ENCODE assay signal across 9 cellular contexts in genomic region chr3:10950476-10951294, GRCh38. TPM values are rescaled to one million over a fixed set of nuclear protein-coding genes. Genes with fewer than 3 reads are reported as not detected.
DNase-seq lines count a peak whose midpoint lies in the region; ATAC-seq and TF ChIP-seq lines count a peak whose summit lies in the region.
"Had no signal": no experiment of that assay in that cellular context is flagged by ENCODE, and none has a peak within 500 bp of the region (broad histone marks: within the 10 kb centered on the region; RNA-seq: fewer than 3 reads in every experiment).

No MANE protein-coding gene starts in this region.

- no peak overlapping the region for H2AFZ ChIP-seq in PC-9

- peaks cover 36% of the 10 kb centered on the region for H3K4me1 Mint-ChIP-seq in osteocyte (ENCODE audit: unreplicated experiment)

- intact Hi-C loops in PC-9 (cut with micrococcal nuclease; ENCODE audit: unreplicated experiment): loop anchor here (2.0 kb wide), 1 partner anchor 108 kb away; no protein-coding TSS in a partner anchor

- no peaks in the 10 kb centered on the region for H4K20me1 ChIP-seq in PC-9 (ENCODE audit: insufficient read depth)

- H3K9me3 ChIP-seq in PC-9 (ENCODE audit: insufficient read depth, low read depth): no peaks in the 10 kb centered on the region

- no peaks in the 10 kb centered on the region for H3K9me3 Mint-ChIP-seq in osteocyte (ENCODE audit: unreplicated experiment)

- H3K4me1 ChIP-seq in PC-9 (replicated peaks; ENCODE audit: insufficient read depth): no peaks in the 10 kb centered on the region

- no peak overlapping the region for H3K4me2 ChIP-seq in PC-9

- POLR2A ChIA-PET in PC-9 (lab: Charles Lee; ENCODE audit: unreplicated experiment): no interaction called here

- no peak overlapping the region for H3K27ac Mint-ChIP-seq in osteocyte (ENCODE audit: unreplicated experiment)

- CTCF ChIA-PET in PC-9 (lab: Charles Lee): no interaction called here

- no peaks in the 10 kb centered on the region for H3K36me3 ChIP-seq in PC-9 (ENCODE audit: low read depth)

- no TSS peak for BruUV-seq in PC-9 (replicated peaks; lab: Mats Ljungman, UMichigan)

- peaks cover 2% of the 10 kb centered on the region for H3K36me3 Mint-ChIP-seq in osteocyte (ENCODE audit: unreplicated experiment)

- DNase-seq in A172 (ENCODE audit: low spot score): peak; percentile 41
- peak; percentile 9 for DNase-seq in GM12865 (ENCODE audit: low read depth)
- DNase-seq in PC-9: no peak
- DNase-seq in fibroblast of gingiva (ENCODE audit: low read depth): peak; percentile 19
- no peak for DNase-seq in osteocyte (ENCODE audit: extremely low spot score, unreplicated experiment)
- DNase-seq in GOT3 (lab: John Stamatoyannopoulos, UW): no peak
- no peak for DNase-seq in mesenteric fat pad (ENCODE audit: low spot score)

- no peak overlapping the region for H3K4me3 ChIP-seq in GM12865 (ENCODE audit: low read depth, low read length)
- no peak overlapping the region for H3K4me3 ChIP-seq in PC-9

- TF ChIP-seq CTCF in GM12865 (IDR thresholded peaks at IDR 0.05; ENCODE audit: insufficient read depth, low read depth, low read length, missing control alignments) (peak; percentile 36), PC-9 (conservative IDR thresholded peaks at IDR 0.05) (peak; percentile 69), osteocyte (IDR thresholded peaks at IDR 0.05) (peak; percentile 81)

- no peak overlapping the region for H3K27ac ChIP-seq in PC-9

- H3K27me3 ChIP-seq in PC-9 (ENCODE audit: insufficient read depth, low read depth): peaks cover 94% of the 10 kb centered on the region

- no peaks in the 10 kb centered on the region for H3K9me2 ChIP-seq in PC-9 (ENCODE audit: insufficient read depth)

- no peak overlapping the region for H3K4me3 Mint-ChIP-seq in osteocyte (ENCODE audit: unreplicated experiment)

- no peak for ATAC-seq in HG02610 (IDR thresholded peaks at IDR 0.05; ENCODE audit: unreplicated experiment)

- peaks cover 52% of the 10 kb centered on the region for H3K27me3 Mint-ChIP-seq in osteocyte (ENCODE audit: unreplicated experiment)

- H3F3A ChIP-seq in PC-9 (ENCODE audit: insufficient read depth, low read depth): no peaks in the 10 kb centered on the region

- H3K79me2 ChIP-seq in PC-9 (ENCODE audit: low read depth): no peaks in the 10 kb centered on the region

RNA-seq across cellular contexts. Expression of gene SLC6A1, which starts 41.9 kb away (rescaled TPM):
- total RNA-seq in A172 (2014; rRNA removed; shearing (Covaris generic)): not detected in 2 replicates
- total RNA-seq in PC-9 (2021) (not detected in 2 replicates), osteocyte (38.4 and 39.1 TPM in 2 replicates), mesenteric fat pad (0.39 TPM)
- total RNA-seq: glomerular endothelial cell had no signal

Comparison
In these comparisons a context has a peak if more than half of its experiments do, and no peak if none do; other contexts are left out.
1. DNase-seq: peak in A172 (single experiment), GM12865 (single experiment) and fibroblast of gingiva (single experiment); none in PC-9 (0 of 2), osteocyte (single experiment), GOT3 (single experiment) and mesenteric fat pad (single experiment).
2. RNA of gene SLC6A1, which starts 41.9 kb away (total RNA-seq): 38.4 to 39.1 TPM in osteocyte; 0.39 TPM in mesenteric fat pad (single experiment), not detected in A172 and not detected in PC-9; every median in the first group is over 10 times any median in the second.
3. Peak in every context shown above with its lines, with median percentiles within 50 percentile points of each other: CTCF ChIP-seq.